ENCODE assay signal across 15 cellular contexts in genomic region chr12:11978985-11979384, GRCh38.
DNase-seq lines count a peak whose midpoint lies in the region; ATAC-seq, FAIRE-seq and TF ChIP-seq lines count a peak whose summit lies in the region.
"Had no signal": no experiment of that assay in that cellular context is flagged by ENCODE, and none has a peak within 500 bp of the region (broad histone marks: within the 10 kb centered on the region; RNA-seq: fewer than 3 reads in every experiment).

No MANE protein-coding gene starts in this region.

- peak; percentile 56 for ATAC-seq in activated CD4-positive, alpha-beta T cell treated with anti-CD3 and anti-CD28 coated beads for 36 hours
- ATAC-seq in HG03280 (IDR thresholded peaks at IDR 0.05; ENCODE audit: unreplicated experiment) = no peak
- ATAC-seq: gastrocnemius medialis had no signal

- H3K9me3 ChIP-seq in astrocyte (ENCODE audit: insufficient read depth, low read depth, low read length) (no peaks in the 10 kb centered on the region), SJCRH30 (replicated peaks) (no peaks in the 10 kb centered on the region)
- H3K9me3 ChIP-seq: gastrocnemius medialis, uterus had no signal

- no peak overlapping the region for H3K4me2 ChIP-seq in astrocyte (ENCODE audit: low read length)

- CTCF ChIA-PET in activated CD4-positive, alpha-beta T cell treated with anti-CD3 and anti-CD28 coated beads for 36 hours (lab: Charles Lee) = interaction anchor here (0.7 to 4.3 kb wide), 10 partner anchors 12 to 490 kb away, joined by 3 to 32 read pairs (median 4); no protein-coding TSS in a partner anchor

- no peaks in the 10 kb centered on the region for H3K79me2 ChIP-seq in astrocyte (ENCODE audit: insufficient read depth, low read length)

- no peaks in the 10 kb centered on the region for H3K36me3 ChIP-seq in astrocyte (ENCODE audit: insufficient read depth, low read length)
- H3K36me3 ChIP-seq in SJCRH30 = no peaks in the 10 kb centered on the region
- H3K36me3 ChIP-seq: gastrocnemius medialis, uterus had no signal

- no peak overlapping the region for H3K4me3 Mint-ChIP-seq in activated CD4-positive, alpha-beta T cell treated with anti-CD3 and anti-CD28 coated beads for 36 hours
- no peak overlapping the region for H3K4me3 Mint-ChIP-seq in astrocyte (ENCODE audit: unreplicated experiment)

- intact Hi-C loops in activated CD4-positive, alpha-beta T cell treated with anti-CD3 and anti-CD28 coated beads for 36 hours (cut with DNase I, micrococcal nuclease) = no loop called here

- DNase-seq in activated CD4-positive, alpha-beta T cell treated with anti-CD3 and anti-CD28 coated beads for 36 hours = no peak
- no peak for DNase-seq in activated CD4-positive, alpha-beta T cell treated with anti-CD3 and anti-CD28 coated beads, Interleukin-2, amount 50 U/mL, for 1 hour
- peak; percentile 47 for DNase-seq in LHCN-M2 (ENCODE audit: low read depth)
- DNase-seq in astrocyte (ENCODE audit: low read depth) = peak; percentile 44
- DNase-seq in kidney glomerular epithelial cell (lab: John Stamatoyannopoulos, UW) = peak; percentile 17
- DNase-seq in NCI-H510A treated with DMSO at 0.1 percent for 48 hours (lab: John Stamatoyannopoulos, UW) = no peak
- no peak for DNase-seq in SJCRH30
- DNase-seq: COR-L47; gastrocnemius medialis; NCI-H1048; nucleus accumbens; stimulated activated naive CD4-positive, alpha-beta T cell; uterus had no signal

- H3K36me3 Mint-ChIP-seq in activated CD4-positive, alpha-beta T cell treated with anti-CD3 and anti-CD28 coated beads for 36 hours (ENCODE audit: low read depth) = peaks cover 19% of the 10 kb centered on the region
- H3K36me3 Mint-ChIP-seq in astrocyte (ENCODE audit: low read depth, unreplicated experiment) = no peaks in the 10 kb centered on the region

- peak overlapping the region; percentile 8 for H3K27ac Mint-ChIP-seq in activated CD4-positive, alpha-beta T cell treated with anti-CD3 and anti-CD28 coated beads for 36 hours
- peak overlapping the region; percentile 47 for H3K27ac Mint-ChIP-seq in astrocyte (ENCODE audit: unreplicated experiment)

- TF ChIP-seq CTCF in astrocyte (IDR thresholded peaks at IDR 0.05; ENCODE audit: insufficient read depth, low read depth, low read length) = no peak

- peaks cover 2% of the 10 kb centered on the region for H3K27me3 Mint-ChIP-seq in activated CD4-positive, alpha-beta T cell treated with anti-CD3 and anti-CD28 coated beads for 36 hours
- peaks cover 9% of the 10 kb centered on the region for H3K27me3 Mint-ChIP-seq in astrocyte (ENCODE audit: low read depth, unreplicated experiment)

- no peak overlapping the region for H3K27ac ChIP-seq in astrocyte (ENCODE audit: low read depth, low read length)
- H3K27ac ChIP-seq in SJCRH30 = no peak overlapping the region
- H3K27ac ChIP-seq: gastrocnemius medialis, uterus had no signal

- peaks cover 58% of the 10 kb centered on the region for H3K4me1 Mint-ChIP-seq in activated CD4-positive, alpha-beta T cell treated with anti-CD3 and anti-CD28 coated beads for 36 hours
- peaks cover 22% of the 10 kb centered on the region for H3K4me1 Mint-ChIP-seq in astrocyte (ENCODE audit: low read depth, unreplicated experiment)

- H3K9me3 Mint-ChIP-seq in activated CD4-positive, alpha-beta T cell treated with anti-CD3 and anti-CD28 coated beads for 36 hours (ENCODE audit: low read depth) = peaks cover 7% of the 10 kb centered on the region
- peaks cover 1% of the 10 kb centered on the region for H3K9me3 Mint-ChIP-seq in astrocyte (ENCODE audit: unreplicated experiment)

- H4K20me1 ChIP-seq in astrocyte (ENCODE audit: insufficient read depth, low read length) = no peaks in the 10 kb centered on the region

- no peak for FAIRE-seq in astrocyte (lab: Jason Lieb, UNC)
- FAIRE-seq: A204.1 had no signal

- H3K27me3 ChIP-seq in astrocyte (ENCODE audit: insufficient read depth, low read length) = no peaks in the 10 kb centered on the region
- H3K27me3 ChIP-seq in SJCRH30 = no peaks in the 10 kb centered on the region
- H3K27me3 ChIP-seq: gastrocnemius medialis, uterus had no signal

- no peak overlapping the region for H3K4me3 ChIP-seq in astrocyte (ENCODE audit: insufficient read depth, low read depth, low read length)
- H3K4me3 ChIP-seq in SJCRH30 = no peak overlapping the region
- H3K4me3 ChIP-seq: gastrocnemius medialis, uterus had no signal

- no peak overlapping the region for H3K9ac ChIP-seq in astrocyte (ENCODE audit: low read length)

- POLR2A ChIA-PET in activated CD4-positive, alpha-beta T cell treated with anti-CD3 and anti-CD28 coated beads for 36 hours (lab: Charles Lee) = interaction anchor here (0.6 to 2.0 kb wide), 7 partner anchors 21 to 419 kb away, joined by 3 to 17 read pairs (median 3); partner anchors contain the start of gene ETV6

- H2AFZ ChIP-seq in astrocyte (ENCODE audit: low read depth, low read length) = no peak overlapping the region

- H3K4me1 ChIP-seq in astrocyte (ENCODE audit: insufficient read depth, low read length) = peaks cover 12% of the 10 kb centered on the region
- H3K4me1 ChIP-seq in SJCRH30 = no peaks in the 10 kb centered on the region
- H3K4me1 ChIP-seq: uterus had no signal

Comparison
In these comparisons a context has a peak if more than half of its experiments do, and no peak if none do; other contexts are left out.
1. DNase-seq: peak in LHCN-M2 (single experiment), astrocyte (single experiment) and kidney glomerular epithelial cell (single experiment); none in activated CD4-positive, alpha-beta T cell treated with anti-CD3 and anti-CD28 coated beads for 36 hours (single experiment), activated CD4-positive, alpha-beta T cell treated with anti-CD3 and anti-CD28 coated beads, Interleukin-2, amount 50 U/mL, for 1 hour (single experiment), NCI-H510A treated with DMSO at 0.1 percent for 48 hours (single experiment) and SJCRH30 (0 of 2).